Comparison of ENCODE assay signal across 8 cellular contexts in genomic region chr6:41779793-41780622, GRCh38. TPM values are rescaled to one million over a fixed set of nuclear protein-coding genes. Genes with fewer than 3 reads are reported as not detected.
DNase-seq lines count a peak whose midpoint lies in the region; ATAC-seq and TF ChIP-seq lines count a peak whose summit lies in the region.

TSS of gene FRS3 (minus strand) at chr6:41779900. CDS start at chr6:41776987, 2,913 bp downstream.

- H3K27me3 ChIP-seq in ovary (no peaks in the 10 kb centered on the region), thyroid gland (no peaks in the 10 kb centered on the region)

- WGBS in ovary, 3 donors: 1% methylated on average over 54 to 73 of the region's 73 CpGs
- 1% methylated on average over 31 to 35 of the region's 73 CpGs for WGBS in thyroid gland, 2 donors

- DNase-seq in NAMALWA (ENCODE audit: low spot score) (peak; percentile 96), SK-N-MC (ENCODE audit: low read depth, low spot score) (peak; percentile 52), glutamatergic neuron (peak; percentile 99), ovary (peak; percentile 98 to 99 (median 99)), thyroid gland (peak; percentile 98 to 99)
- DNase-seq in activated naive CD4-positive, alpha-beta T cell treated with anti-CD3 and anti-CD28 coated beads, Interleukin-2, amount 50 U/mL, for 72 hours (ENCODE audit: low spot score in 2 of 2): peak; percentile 97 to 100

- H3K36me3 Mint-ChIP-seq in activated naive CD4-positive, alpha-beta T cell treated with anti-CD3 and anti-CD28 coated beads, Interleukin-2, amount 50 U/mL, for 72 hours: no peaks in the 10 kb centered on the region
- H3K36me3 Mint-ChIP-seq in glutamatergic neuron (ENCODE audit: unreplicated experiment): no peaks in the 10 kb centered on the region

- peak within 1 kb of the TSS; percentile 81 for H3K9ac ChIP-seq in SK-N-MC (ENCODE audit: insufficient read length)

- H3K4me1 ChIP-seq in ovary (ENCODE audit: insufficient read depth) (peaks cover 4% of the 10 kb centered on the region), thyroid gland (peaks cover 20% of the 10 kb centered on the region in 2 donors)

- TF ChIP-seq EP300 in ovary (IDR thresholded peaks at IDR 0.05): no peak

- peaks cover 7% of the 10 kb centered on the region for H3K4me1 Mint-ChIP-seq in glutamatergic neuron (ENCODE audit: low read depth, unreplicated experiment)

- H3K27ac ChIP-seq in SK-N-MC: no peak within 1 kb of the TSS
- peak within 1 kb of the TSS; percentile 26 to 65 for H3K27ac ChIP-seq in ovary
- H3K27ac ChIP-seq in thyroid gland: peak within 1 kb of the TSS; percentile 83 to 86 (median 85)

- H3K4me3 Mint-ChIP-seq in glutamatergic neuron (ENCODE audit: unreplicated experiment): peak within 1 kb of the TSS; percentile 96

- ATAC-seq in HG02571 (IDR thresholded peaks at IDR 0.05; ENCODE audit: unreplicated experiment): peak; percentile 90
- ATAC-seq in activated naive CD4-positive, alpha-beta T cell treated with anti-CD3 and anti-CD28 coated beads, Interleukin-2, amount 50 U/mL, for 72 hours: peak; percentile 98

- peak within 1 kb of the TSS; percentile 91 for H3K4me3 ChIP-seq in SK-N-MC
- H3K4me3 ChIP-seq in ovary: peak within 1 kb of the TSS; percentile 75
- H3K4me3 ChIP-seq in thyroid gland (replicated peaks in 1 of 3): peak within 1 kb of the TSS in 2 of 3 donors; percentile 30 to 66

- H3K9me3 ChIP-seq in SK-N-MC (ENCODE audit: low read depth, low read length) (no peaks in the 10 kb centered on the region), ovary (no peaks in the 10 kb centered on the region), thyroid gland (no peaks in the 10 kb centered on the region)

- peaks cover 12% of the 10 kb centered on the region for H3K27me3 Mint-ChIP-seq in glutamatergic neuron (ENCODE audit: unreplicated experiment)

- intact Hi-C loops in ovary (cut with DNase I) (loop anchor here in 2 of 4 donors (5.0 to 10.0 kb wide), 3 partner anchors 145 to 262 kb away; partner anchors contain the start of genes BYSL (in 1 of the 2) and MED20 (in 1 of the 2)), thyroid gland (cut with DNase I) (loop anchor here (5.0 to 10.0 kb wide), 4 partner anchors 43 to 435 kb away; partner anchors contain the start of genes MRPS10 and TFEB)

- H3K36me3 ChIP-seq in SK-N-MC (ENCODE audit: insufficient read depth, low read length) (peaks cover 3% of the 10 kb centered on the region; the same call in 1 of the 2 replicates), ovary (no peaks in the 10 kb centered on the region), thyroid gland (peaks cover 14% of the 10 kb centered on the region in 2 donors)

- H3K27ac Mint-ChIP-seq in activated naive CD4-positive, alpha-beta T cell treated with anti-CD3 and anti-CD28 coated beads, Interleukin-2, amount 50 U/mL, for 72 hours: peak within 1 kb of the TSS; percentile 49 to 90
- H3K27ac Mint-ChIP-seq in glutamatergic neuron (ENCODE audit: unreplicated experiment): peak within 1 kb of the TSS; percentile 59

- TF ChIP-seq CTCF in glutamatergic neuron (IDR thresholded peaks at IDR 0.05; ENCODE audit: partially characterized antibody, unreplicated experiment) (peak; percentile 90), ovary (IDR thresholded peaks at IDR 0.05) (peak; percentile 93 to 97 (median 94)), thyroid gland (IDR thresholded peaks at IDR 0.05) (peak; percentile 70 to 99 (median 96))

- H3K9me3 Mint-ChIP-seq in activated naive CD4-positive, alpha-beta T cell treated with anti-CD3 and anti-CD28 coated beads, Interleukin-2, amount 50 U/mL, for 72 hours: no peaks in the 10 kb centered on the region
- H3K9me3 Mint-ChIP-seq in glutamatergic neuron (ENCODE audit: unreplicated experiment): no peaks in the 10 kb centered on the region

- peak; percentile 39 for TF ChIP-seq POLR2A in GM10847 (IDR thresholded peaks at IDR 0.05; ENCODE audit: extremely low read depth, insufficient read length)
- peak; percentile 39 for TF ChIP-seq POLR2A in ovary (IDR thresholded peaks at IDR 0.05)
- TF ChIP-seq POLR2A in thyroid gland (IDR thresholded peaks at IDR 0.05): peak in 1 of 2 donors; percentile 59

RNA-seq across cellular contexts. Expression of gene FRS3, which starts in this region (rescaled TPM):
- total RNA-seq in activated naive CD4-positive, alpha-beta T cell treated with anti-CD3 and anti-CD28 coated beads, Interleukin-2, amount 50 U/mL, for 72 hours: 1 to 10 TPM; 3.1 to 5.2 TPM
- 17.8 TPM for total RNA-seq in glutamatergic neuron (ENCODE audit: unreplicated experiment)
- total RNA-seq in ovary: 1 to 10 TPM; 2.6 to 8.4 (median 6.2) TPM
- 1 to 10 TPM in 1 of 2 donors, under 1 TPM in 1; 1.00 to 6.8 TPM for polyA plus RNA-seq in ovary
- 1 to 10 TPM; 4.0 to 6.7 (median 5.8) TPM for total RNA-seq in thyroid gland
